Comparison of ENCODE assay signal across 21 cellular contexts in genomic region chr14:52876311-52876710, GRCh38.
DNase-seq lines count a peak whose midpoint lies in the region; ATAC-seq, FAIRE-seq and TF ChIP-seq lines count a peak whose summit lies in the region.
"Had no signal": no experiment of that assay in that cellular context is flagged by ENCODE, and none has a peak within 500 bp of the region (broad histone marks: within the 10 kb centered on the region; RNA-seq: fewer than 3 reads in every experiment).

No MANE protein-coding gene starts in this region.

- TF ChIP-seq CTCF in astrocyte (IDR thresholded peaks at IDR 0.05; ENCODE audit: insufficient read depth, low read depth, low read length) (no peak), gastroesophageal sphincter (IDR thresholded peaks at IDR 0.05) (no peak), sigmoid colon (IDR thresholded peaks at IDR 0.05) (no peak)

- H4K20me1 ChIP-seq in astrocyte (ENCODE audit: insufficient read depth, low read length) = peaks cover 4% of the 10 kb centered on the region

- H3K27me3 ChIP-seq in HAP-1 (ENCODE audit: low read depth) = no peaks in the 10 kb centered on the region
- no peaks in the 10 kb centered on the region for H3K27me3 ChIP-seq in astrocyte (ENCODE audit: insufficient read depth, low read length)
- H3K27me3 ChIP-seq in gastroesophageal sphincter = no peaks in the 10 kb centered on the region
- H3K27me3 ChIP-seq in sigmoid colon = no peaks in the 10 kb centered on the region
- H3K27me3 ChIP-seq: esophagus squamous epithelium had no signal

- intact Hi-C loops in sigmoid colon (cut with DNase I) = no loop called here

- H3K4me1 ChIP-seq in HAP-1 (peaks cover 57% of the 10 kb centered on the region), astrocyte (ENCODE audit: insufficient read depth, low read length) (peaks cover 20% of the 10 kb centered on the region), gastroesophageal sphincter (peaks cover 2 to 75% (median 14%) of the 10 kb centered on the region in 3 donors), sigmoid colon (peaks cover 0 to 57% (median 35%) of the 10 kb centered on the region in 4 donors)

- peak overlapping the region; percentile 33 for H3K4me2 ChIP-seq in astrocyte (ENCODE audit: low read length)

- peak overlapping the region; percentile 51 for H3K27ac ChIP-seq in astrocyte (ENCODE audit: low read depth, low read length)
- H3K27ac ChIP-seq in gastroesophageal sphincter = peak overlapping the region in 3 of 4 donors; percentile 30 to 58 (median 40)
- H3K27ac ChIP-seq in sigmoid colon = peak overlapping the region in 3 of 4 donors; percentile 26 to 38 (median 35)
- H3K27ac ChIP-seq: C4-2B had no signal

- ATAC-seq in gastroesophageal sphincter = no peak
- ATAC-seq: activated CD4-positive, CD25-positive, alpha-beta regulatory T cell treated with anti-CD3 and anti-CD28 coated beads, Interleukin-2, amount 50 U/mL, for 24 hours; Panc1 had no signal

- WGBS in gastroesophageal sphincter (ENCODE audit: low coverage in 1 of 2), 2 donors = 57 to 70% methylated on average over 1 of the region's 1 CpG
- WGBS in sigmoid colon, 2 donors = 96 to 98% methylated on average over 1 of the region's 1 CpG

- H3K4me1 Mint-ChIP-seq in astrocyte (ENCODE audit: low read depth, unreplicated experiment) = peaks cover 60% of the 10 kb centered on the region

- TF ChIP-seq POLR2A in gastroesophageal sphincter (IDR thresholded peaks at IDR 0.05) = no peak
- TF ChIP-seq POLR2A in sigmoid colon (IDR thresholded peaks at IDR 0.05) = no peak

- H3K9ac ChIP-seq in astrocyte (ENCODE audit: low read length) = peak overlapping the region; percentile 27

- no peak overlapping the region for H3K4me3 ChIP-seq in HAP-1
- H3K4me3 ChIP-seq in astrocyte (ENCODE audit: insufficient read depth, low read depth, low read length) = no peak overlapping the region
- no peak overlapping the region for H3K4me3 ChIP-seq in gastroesophageal sphincter
- H3K4me3 ChIP-seq in sigmoid colon = no peak overlapping the region
- H3K4me3 ChIP-seq: esophagus squamous epithelium had no signal

- H2AFZ ChIP-seq in astrocyte (ENCODE audit: low read depth, low read length) = no peak overlapping the region

- H3K36me3 ChIP-seq in HAP-1 (replicated peaks) = peaks cover 30% of the 10 kb centered on the region
- peaks cover 90% of the 10 kb centered on the region for H3K36me3 ChIP-seq in astrocyte (ENCODE audit: insufficient read depth, low read length)
- H3K36me3 ChIP-seq in gastroesophageal sphincter = peaks cover 0 to 84% of the 10 kb centered on the region in 2 donors
- peaks cover 24 to 98% (median 40%) of the 10 kb centered on the region in 4 donors for H3K36me3 ChIP-seq in sigmoid colon

- H3K9me3 ChIP-seq in HAP-1 = no peaks in the 10 kb centered on the region
- no peaks in the 10 kb centered on the region for H3K9me3 ChIP-seq in astrocyte (ENCODE audit: insufficient read depth, low read depth, low read length)
- no peaks in the 10 kb centered on the region for H3K9me3 ChIP-seq in gastroesophageal sphincter
- no peaks in the 10 kb centered on the region for H3K9me3 ChIP-seq in sigmoid colon
- H3K9me3 ChIP-seq: esophagus squamous epithelium had no signal

- peaks cover 29% of the 10 kb centered on the region for H3K79me2 ChIP-seq in astrocyte (ENCODE audit: insufficient read depth, low read length)

- no peaks in the 10 kb centered on the region for H3K27me3 Mint-ChIP-seq in astrocyte (ENCODE audit: low read depth, unreplicated experiment)

- TF ChIP-seq EP300 in gastroesophageal sphincter (IDR thresholded peaks at IDR 0.05) = no peak
- TF ChIP-seq EP300 in sigmoid colon (IDR thresholded peaks at IDR 0.05) = no peak

- peak overlapping the region; percentile 41 for H3K4me3 Mint-ChIP-seq in astrocyte (ENCODE audit: unreplicated experiment)
- H3K4me3 Mint-ChIP-seq: activated naive CD8-positive, alpha-beta T cell had no signal

- no peaks in the 10 kb centered on the region for H3K9me3 Mint-ChIP-seq in astrocyte (ENCODE audit: unreplicated experiment)

- H3K27ac Mint-ChIP-seq in astrocyte (ENCODE audit: unreplicated experiment) = peak overlapping the region; percentile 88
- H3K27ac Mint-ChIP-seq: activated naive CD8-positive, alpha-beta T cell had no signal

- in situ Hi-C loops in HAP-1 (cut with MboI; ENCODE audit: low sequenced_read_pairs) = no loop called here

- DNase-seq in HAP-1 (ENCODE audit: low spot score in 2 of 2) = peak; percentile 31 to 53
- DNase-seq in astrocyte (ENCODE audit: low read depth) = peak; percentile 67
- DNase-seq in sigmoid colon = no peak
- DNase-seq in NCI-H345 treated with DMSO at 0.1 percent for 48 hours (lab: John Stamatoyannopoulos, UW; ENCODE audit: unreplicated experiment) = no peak
- no peak for DNase-seq in NCI-H187 (lab: John Stamatoyannopoulos, UW)
- no peak for DNase-seq in activated T-cell treated with anti-CD3 and anti-CD28 coated beads, Interleukin-2, amount 50 U/mL, for 48 hours
- no peak for DNase-seq in inferior parietal cortex (ENCODE audit: extremely low spot score)
- DNase-seq: activated CD8-positive, alpha-beta memory T cell treated with anti-CD3 and anti-CD28 coated beads, Interleukin-2, amount 50 U/mL, for 48 hours; DND-41; esophagus squamous epithelium; islet precursor cell; KBM-7; NCI-H1694; NCI-H524; stimulated activated CD4-positive, alpha-beta T cell treated with anti-CD3 and anti-CD28 coated beads, Interleukin-2, amount 100 ng/mL, for 48 hours; T-helper 1 cell had no signal

- H3K36me3 Mint-ChIP-seq in astrocyte (ENCODE audit: low read depth, unreplicated experiment) = peaks cover 33% of the 10 kb centered on the region
- H3K36me3 Mint-ChIP-seq: activated naive CD8-positive, alpha-beta T cell had no signal

- FAIRE-seq in astrocyte (lab: Jason Lieb, UNC) = peak; percentile 47

Comparison
In these comparisons a context has a peak if more than half of its experiments do, and no peak if none do; other contexts are left out.
1. DNase-seq: peak in HAP-1 (2 of 2) and astrocyte (single experiment); none in sigmoid colon (single experiment), NCI-H345 treated with DMSO at 0.1 percent for 48 hours (single experiment), NCI-H187 (0 of 2), activated T-cell treated with anti-CD3 and anti-CD28 coated beads, Interleukin-2, amount 50 U/mL, for 48 hours (0 of 2) and inferior parietal cortex (single experiment).
2. Peak in every context shown above with its lines, with median percentiles within 50 percentile points of each other: H3K27ac ChIP-seq.